ENCODE assay signal across 1 cellular context in genomic region chrX:49784747-49785280, GRCh38.
TF ChIP-seq lines count a peak whose summit lies in the region.

No MANE protein-coding gene starts in this region.

TF ChIP-seq in HepG2, 621 proteins besides CTCF, POLR2A, EP300 and RAD21 (continued from another document):
- TF ChIP-seq ZNF646 (CRISPR knock-in tag; IDR thresholded peaks at IDR 0.05), result no peak
- TF ChIP-seq PREB (CRISPR knock-in tag; IDR thresholded peaks at IDR 0.05), result no peak
- no peak for TF ChIP-seq ZNF709 (CRISPR knock-in tag; IDR thresholded peaks at IDR 0.05)
- no peak for TF ChIP-seq TEAD2 (CRISPR knock-in tag; IDR thresholded peaks at IDR 0.05)
- TF ChIP-seq SOX6 (IDR thresholded peaks at IDR 0.05), result no peak
- TF ChIP-seq SOX6 (CRISPR knock-in tag; IDR thresholded peaks at IDR 0.05), result peak; percentile 36; the same call in 1 of the 2 replicates
- TF ChIP-seq GFI1 (CRISPR knock-in tag; IDR thresholded peaks at IDR 0.05; ENCODE audit: borderline replicate concordance), result peak; percentile 97
- peak; percentile 60; the same call in 1 of the 2 replicates for TF ChIP-seq HMG20B (CRISPR knock-in tag; conservative IDR thresholded peaks at IDR 0.05)
- peak; percentile 68 for TF ChIP-seq HNF4A (CRISPR knock-in tag; IDR thresholded peaks at IDR 0.05)
- no peak for TF ChIP-seq ZKSCAN1 (IDR thresholded peaks at IDR 0.05; ENCODE audit: low read length)
- TF ChIP-seq ZNF609 (CRISPR knock-in tag; IDR thresholded peaks at IDR 0.05; ENCODE audit: borderline replicate concordance), result peak; percentile 32; the same call in 1 of the 2 replicates
- no peak for TF ChIP-seq E2F2 (CRISPR knock-in tag; IDR thresholded peaks at IDR 0.05; ENCODE audit: borderline replicate concordance)
- TF ChIP-seq ZNF576 (CRISPR knock-in tag; IDR thresholded peaks at IDR 0.05), result no peak
- TF ChIP-seq NCOA2 (CRISPR knock-in tag; IDR thresholded peaks at IDR 0.05), result peak; percentile 28; the same call in 1 of the 2 replicates
- TF ChIP-seq SMARCC2 (IDR thresholded peaks at IDR 0.05), result no peak
- TF ChIP-seq CREM (IDR thresholded peaks at IDR 0.05), result peak; percentile 45; the same call in 1 of the 2 replicates
- TF ChIP-seq CREM (CRISPR knock-in tag; IDR thresholded peaks at IDR 0.05), result no peak
- no peak for TF ChIP-seq ATF3 (CRISPR knock-in tag; IDR thresholded peaks at IDR 0.05)
- peak; percentile 83; the same call in 1 of the 2 replicates for TF ChIP-seq ZNF205 (CRISPR knock-in tag; IDR thresholded peaks at IDR 0.05)
- TF ChIP-seq ZNF569 (CRISPR knock-in tag; IDR thresholded peaks at IDR 0.05; ENCODE audit: borderline replicate concordance), result no peak
- peak; percentile 52; the same call in 1 of the 2 replicates for TF ChIP-seq PHF21A (CRISPR knock-in tag; IDR thresholded peaks at IDR 0.05)
- no peak for TF ChIP-seq DNMT1 (CRISPR knock-in tag; IDR thresholded peaks at IDR 0.05)
- no peak for TF ChIP-seq ZNF180 (CRISPR knock-in tag; IDR thresholded peaks at IDR 0.05; ENCODE audit: borderline replicate concordance, low read depth)
- no peak for TF ChIP-seq CC2D1A (CRISPR knock-in tag; IDR thresholded peaks at IDR 0.05)
- TF ChIP-seq FOXA3 (CRISPR knock-in tag; IDR thresholded peaks at IDR 0.05), result peak; percentile 47; the same call in 1 of the 2 replicates
- TF ChIP-seq CREBL2 (CRISPR knock-in tag; IDR thresholded peaks at IDR 0.05; ENCODE audit: borderline replicate concordance), result no peak
- no peak for TF ChIP-seq ZNF761 (CRISPR knock-in tag; conservative IDR thresholded peaks at IDR 0.05)
- TF ChIP-seq FOXA1 (IDR thresholded peaks at IDR 0.05), result no peak
- peak; percentile 15; the same call in 1 of the 2 replicates for TF ChIP-seq FOXA1 (CRISPR knock-in tag; IDR thresholded peaks at IDR 0.05)
- TF ChIP-seq SALL1 (CRISPR knock-in tag; IDR thresholded peaks at IDR 0.05), result peak; percentile 36; the same call in 1 of the 2 replicates
- TF ChIP-seq PAXIP1 (CRISPR knock-in tag; conservative IDR thresholded peaks at IDR 0.05), result peak; percentile 80
- 0 out of 2 replicates have a peak, but pooled peaks have one; percentile 64 for TF ChIP-seq MLX (CRISPR knock-in tag; IDR thresholded peaks at IDR 0.05)
- no peak for TF ChIP-seq LCORL (IDR thresholded peaks at IDR 0.05)
- peak; percentile 66; the same call in 1 of the 2 replicates for TF ChIP-seq LCORL (CRISPR knock-in tag; IDR thresholded peaks at IDR 0.05)
- TF ChIP-seq GATAD2A (CRISPR knock-in tag; IDR thresholded peaks at IDR 0.05), result 0 out of 2 replicates have a peak, but pooled peaks have one; percentile 11
- 0 out of 2 replicates have a peak, but pooled peaks have one; percentile 33 for TF ChIP-seq PITX1 (CRISPR knock-in tag; IDR thresholded peaks at IDR 0.05)
